In genomic region chr3:127768346-127769008, GRCh38 we compare ENCODE assay signal across 11 cellular contexts. TPM values are rescaled to one million over a fixed set of nuclear protein-coding genes. Genes with fewer than 3 reads are reported as not detected.
DNase-seq lines count a peak whose midpoint lies in the region; ATAC-seq and TF ChIP-seq lines count a peak whose summit lies in the region.
"Had no signal": no experiment of that assay in that cellular context is flagged by ENCODE, and none has a peak within 500 bp of the region (broad histone marks: within the 10 kb centered on the region; RNA-seq: fewer than 3 reads in every experiment).

No MANE protein-coding gene starts in this region.

- peaks cover 6% of the 10 kb centered on the region for H3K9me3 Mint-ChIP-seq in type B pancreatic cell

- H3K27ac Mint-ChIP-seq in type B pancreatic cell: no peak overlapping the region
- H3K27ac Mint-ChIP-seq: CD4-positive, alpha-beta T cell had no signal

- H3K4me3 Mint-ChIP-seq in type B pancreatic cell: no peak overlapping the region
- H3K4me3 Mint-ChIP-seq: CD4-positive, alpha-beta T cell; nephron had no signal

- no peaks in the 10 kb centered on the region for H3K36me3 Mint-ChIP-seq in type B pancreatic cell

- in situ Hi-C loops in astrocyte of the spinal cord (cut with HindIII; ENCODE audit: low sequenced_read_pairs): no loop called here

- no peak overlapping the region for H3K4me3 ChIP-seq in astrocyte of the spinal cord (ENCODE audit: low read depth, low read length)

- DNase-seq in 8988T: peak; percentile 65
- peak; percentile 100 for DNase-seq in HT1080 (ENCODE audit: low read depth)
- DNase-seq in astrocyte of the spinal cord (ENCODE audit: low read depth, low spot score): peak; percentile 94
- DNase-seq in kidney glomerular epithelial cell (lab: John Stamatoyannopoulos, UW): peak; percentile 97
- DNase-seq in type B pancreatic cell (ENCODE audit: extremely low spot score, unreplicated experiment): no peak
- no peak for DNase-seq in GM19238 (ENCODE audit: insufficient read length, low spot score)
- DNase-seq: CD4-positive, alpha-beta T cell; substantia nigra had no signal

- no peaks in the 10 kb centered on the region for H3K27me3 Mint-ChIP-seq in type B pancreatic cell

- ATAC-seq in GM19467 (IDR thresholded peaks at IDR 0.05; ENCODE audit: unreplicated experiment): no peak
- no peak for ATAC-seq in GM18868 (IDR thresholded peaks at IDR 0.05; ENCODE audit: unreplicated experiment)

- H3K4me1 Mint-ChIP-seq in type B pancreatic cell (ENCODE audit: unreplicated experiment): peaks cover 4% of the 10 kb centered on the region

- TF ChIP-seq CTCF in astrocyte of the spinal cord (IDR thresholded peaks at IDR 0.05; ENCODE audit: low read depth, low read length): no peak
- no peak for TF ChIP-seq CTCF in type B pancreatic cell (conservative IDR thresholded peaks at IDR 0.05)

RNA-seq across cellular contexts. Expression of gene MGLL, which starts 53.8 kb away (rescaled TPM):
- total RNA-seq in HT1080 (2014; rRNA removed; shearing (Covaris generic)): 8.7 and 10.5 TPM in 2 replicates
- 8.0 and 8.1 TPM in 2 replicates for polyA plus RNA-seq in HT1080 (2015; cell fraction: cytosol; rRNA removed)
- polyA plus RNA-seq in HT1080 (2015; cell fraction: nucleus; rRNA removed): 4.9 and 9.9 TPM in 2 replicates
- total RNA-seq in type B pancreatic cell (ENCODE audit: low replicate concordance): 9.4 and 28.8 TPM in 2 replicates

Comparison
In these comparisons a context has a peak if more than half of its experiments do, and no peak if none do; other contexts are left out.
1. DNase-seq: peak in 8988T (single experiment), HT1080 (single experiment), astrocyte of the spinal cord (single experiment) and kidney glomerular epithelial cell (single experiment); none in type B pancreatic cell (single experiment) and GM19238 (single experiment).